ENCODE assay signal across 15 cellular contexts in genomic region chr6:135939216-135939610, GRCh38.
A peak's percentile ranks its signal among the peaks of the same experiment; 100 is the strongest.
DNase-seq lines count a peak whose midpoint lies in the region; ATAC-seq and TF ChIP-seq lines count a peak whose summit lies in the region.
"Had no signal": no experiment of that assay in that cellular context is flagged by ENCODE, and none has a peak within 500 bp of the region (broad histone marks: within the 10 kb centered on the region; RNA-seq: fewer than 3 reads in every experiment).

No MANE protein-coding gene starts in this region.

- H3K27me3 ChIP-seq in Peyer's patch, result no peaks in the 10 kb centered on the region
- H3K27me3 ChIP-seq in naive thymus-derived CD4-positive, alpha-beta T cell (ENCODE audit: control insufficient read depth in 2 of 2, insufficient read depth in 2 of 2, low read length in 2 of 2), result no peaks in the 10 kb centered on the region
- H3K27me3 ChIP-seq: BLaER1 treated with 17β-estradiol and CSF1 and Interleukin-3, amounts not matched to agents 10 nM and 100 nM had no signal

- H3K36me3 Mint-ChIP-seq in osteocyte (ENCODE audit: unreplicated experiment) (no peaks in the 10 kb centered on the region), type B pancreatic cell (no peaks in the 10 kb centered on the region)
- peaks cover 0 to 23% (median 0%) of the 10 kb centered on the region in 5 donors for H3K36me3 Mint-ChIP-seq in naive thymus-derived CD4-positive, alpha-beta T cell

- H3K4me3 Mint-ChIP-seq in osteocyte (ENCODE audit: unreplicated experiment) (no peak overlapping the region), type B pancreatic cell (peak overlapping the region; percentile 26)
- H3K4me3 Mint-ChIP-seq in naive thymus-derived CD4-positive, alpha-beta T cell, result no peak overlapping the region

- intact Hi-C loops in naive thymus-derived CD4-positive, alpha-beta T cell (cut with micrococcal nuclease), result no loop called here

- peak overlapping the region; percentile 37 for H3K27ac Mint-ChIP-seq in osteocyte (ENCODE audit: unreplicated experiment)
- H3K27ac Mint-ChIP-seq in type B pancreatic cell, result peak overlapping the region; percentile 68
- H3K27ac Mint-ChIP-seq in naive thymus-derived CD4-positive, alpha-beta T cell, result no peak overlapping the region

- H3K27me3 Mint-ChIP-seq in osteocyte (ENCODE audit: unreplicated experiment) (no peaks in the 10 kb centered on the region), type B pancreatic cell (peaks cover 3% of the 10 kb centered on the region)
- no peaks in the 10 kb centered on the region for H3K27me3 Mint-ChIP-seq in naive thymus-derived CD4-positive, alpha-beta T cell

- DNase-seq in astrocyte of the hippocampus (ENCODE audit: low read depth, low spot score) (peak; percentile 32), fibroblast of the aortic adventitia (ENCODE audit: low read depth) (peak; percentile 73), osteocyte (ENCODE audit: extremely low spot score, unreplicated experiment) (no peak), type B pancreatic cell (ENCODE audit: extremely low spot score, unreplicated experiment) (no peak), Peyer's patch (no peak), EL (no peak), SIG-M5 treated with dmso at 0.1 percent for 504 hours (lab: John Stamatoyannopoulos, UW; ENCODE audit: unreplicated experiment) (no peak)
- no peak for DNase-seq in naive thymus-derived CD4-positive, alpha-beta T cell
- DNase-seq: activated CD8-positive, alpha-beta memory T cell treated with anti-CD3 and anti-CD28 coated beads for 24 hours; activated effector memory CD4-positive, alpha-beta T cell treated with anti-CD3 and anti-CD28 coated beads, Interleukin-2, amount 50 U/mL, for 16 hours; NCI-H2081 treated with DMSO at 0.1 percent for 48 hours; stimulated activated CD4-positive, alpha-beta T cell treated with anti-CD3 and anti-CD28 coated beads, Interleukin-2, amount 100 ng/mL, for 24 hours; stimulated activated CD8-positive, alpha-beta memory T cell treated with anti-CD3 and anti-CD28 coated beads, Interleukin-4, amount 100 ng/mL, for 48 hours had no signal

- no peak overlapping the region for H3K27ac ChIP-seq in Peyer's patch
- no peak overlapping the region for H3K27ac ChIP-seq in naive thymus-derived CD4-positive, alpha-beta T cell (ENCODE audit: low read depth, low read length)
- H3K27ac ChIP-seq: BLaER1 treated with 17β-estradiol and CSF1 and Interleukin-3, amounts not matched to agents 10 nM and 100 nM had no signal

- H3K4me3 ChIP-seq in fibroblast of the aortic adventitia (ENCODE audit: low read depth, low read length) (no peak overlapping the region), Peyer's patch (no peak overlapping the region)
- no peak overlapping the region for H3K4me3 ChIP-seq in naive thymus-derived CD4-positive, alpha-beta T cell (ENCODE audit: low read length)
- H3K4me3 ChIP-seq: BLaER1 treated with 17β-estradiol and CSF1 and Interleukin-3, amounts not matched to agents 10 nM and 100 nM; lung had no signal

- ATAC-seq in naive thymus-derived CD4-positive, alpha-beta T cell, result no peak

- CTCF ChIA-PET in naive thymus-derived CD4-positive, alpha-beta T cell (lab: Charles Lee), result interaction anchor here (0.7 kb wide), 1 partner anchor 17 kb away, joined by 3 read pairs; no protein-coding TSS in a partner anchor

- H3K9me3 ChIP-seq in Peyer's patch, result no peaks in the 10 kb centered on the region
- H3K9me3 ChIP-seq in naive thymus-derived CD4-positive, alpha-beta T cell (ENCODE audit: control insufficient read depth in 2 of 3, low read length in 3 of 3), result no peaks in the 10 kb centered on the region
- H3K9me3 ChIP-seq: BLaER1 treated with 17β-estradiol and CSF1 and Interleukin-3, amounts not matched to agents 10 nM and 100 nM had no signal

- H3K36me3 ChIP-seq in Peyer's patch, result no peaks in the 10 kb centered on the region
- no peaks in the 10 kb centered on the region for H3K36me3 ChIP-seq in naive thymus-derived CD4-positive, alpha-beta T cell (ENCODE audit: control insufficient read depth in 2 of 3, insufficient read depth in 3 of 3, low read length in 3 of 3)
- H3K36me3 ChIP-seq: BLaER1 treated with 17β-estradiol and CSF1 and Interleukin-3, amounts not matched to agents 10 nM and 100 nM had no signal

- POLR2A ChIA-PET in naive thymus-derived CD4-positive, alpha-beta T cell (lab: Charles Lee), result no interaction called here

- H3K9me3 Mint-ChIP-seq in osteocyte (ENCODE audit: unreplicated experiment), result no peaks in the 10 kb centered on the region
- no peaks in the 10 kb centered on the region for H3K9me3 Mint-ChIP-seq in type B pancreatic cell
- no peaks in the 10 kb centered on the region for H3K9me3 Mint-ChIP-seq in naive thymus-derived CD4-positive, alpha-beta T cell

- H3K4me1 ChIP-seq in Peyer's patch, result no peaks in the 10 kb centered on the region
- H3K4me1 ChIP-seq in naive thymus-derived CD4-positive, alpha-beta T cell (ENCODE audit: control insufficient read depth in 2 of 2, insufficient read depth in 2 of 2, low read length in 2 of 2), result no peaks in the 10 kb centered on the region
- H3K4me1 ChIP-seq: BLaER1 treated with 17β-estradiol and CSF1 and Interleukin-3, amounts not matched to agents 10 nM and 100 nM had no signal

- TF ChIP-seq CTCF in fibroblast of the aortic adventitia (IDR thresholded peaks at IDR 0.05; ENCODE audit: insufficient read depth, low read length), result no peak
- no peak for TF ChIP-seq CTCF in osteocyte (IDR thresholded peaks at IDR 0.05)
- TF ChIP-seq CTCF in type B pancreatic cell (conservative IDR thresholded peaks at IDR 0.05), result no peak
- TF ChIP-seq CTCF in Peyer's patch (IDR thresholded peaks at IDR 0.05), result no peak

- H3K4me1 Mint-ChIP-seq in osteocyte (ENCODE audit: unreplicated experiment) (peaks cover 33% of the 10 kb centered on the region), type B pancreatic cell (ENCODE audit: unreplicated experiment) (peaks cover 33% of the 10 kb centered on the region)
- H3K4me1 Mint-ChIP-seq in naive thymus-derived CD4-positive, alpha-beta T cell, result no peaks in the 10 kb centered on the region

- no peak for TF ChIP-seq POLR2A in Peyer's patch (IDR thresholded peaks at IDR 0.05)

Comparison
In these comparisons a context has a peak if more than half of its experiments do, and no peak if none do; other contexts are left out.
1. DNase-seq: peak in astrocyte of the hippocampus (single experiment) and fibroblast of the aortic adventitia (single experiment); none in osteocyte (single experiment), type B pancreatic cell (single experiment), Peyer's patch (0 of 3), EL (single experiment), SIG-M5 treated with dmso at 0.1 percent for 504 hours (single experiment) and naive thymus-derived CD4-positive, alpha-beta T cell (0 of 9).
2. H3K27ac Mint-ChIP-seq: peak in osteocyte (single experiment) and type B pancreatic cell (single experiment); none in naive thymus-derived CD4-positive, alpha-beta T cell (0 of 9).